In genomic region chr13:67139551-67139950, GRCh38 we compare ENCODE assay signal across 2 cellular contexts.
TF ChIP-seq lines count a peak whose summit lies in the region.

No MANE protein-coding gene starts in this region.

TF ChIP-seq in liver, 16 proteins besides CTCF, POLR2A, EP300 and RAD21 (continued from another document):
- TF ChIP-seq REST (IDR thresholded peaks at IDR 0.05) (peak; percentile 36), TAF1 (conservative IDR thresholded peaks at IDR 0.05) (no peak), HNF4G (IDR thresholded peaks at IDR 0.05) (no peak), JUND (IDR thresholded peaks at IDR 0.05) (no peak), RXRA (IDR thresholded peaks at IDR 0.05) (peak in 1 of 2 donors; percentile 57), FOXA1 (IDR thresholded peaks at IDR 0.05) (no peak), FOXA2 (IDR thresholded peaks at IDR 0.05) (peak; percentile 14), HNF4A (conservative IDR thresholded peaks at IDR 0.05) (peak in 1 of 2 donors; percentile 32)
TF ChIP-seq in liver: peak in this region for 6.

TF ChIP-seq in HepG2, 621 proteins besides CTCF, POLR2A, EP300 and RAD21 (continued from another document):
- TF ChIP-seq ATF4 (CRISPR knock-in tag; IDR thresholded peaks at IDR 0.05): no peak
- TF ChIP-seq CENPBD1 (CRISPR knock-in tag; IDR thresholded peaks at IDR 0.05; ENCODE audit: borderline replicate concordance, low read depth): no peak
- no peak for TF ChIP-seq ZNF720 (CRISPR knock-in tag; IDR thresholded peaks at IDR 0.05)
- TF ChIP-seq HMG20A (CRISPR knock-in tag; IDR thresholded peaks at IDR 0.05; ENCODE audit: borderline replicate concordance): no peak
- no peak for TF ChIP-seq JUN (CRISPR knock-in tag; IDR thresholded peaks at IDR 0.05)
- TF ChIP-seq MLLT10 (CRISPR knock-in tag; IDR thresholded peaks at IDR 0.05): no peak
- no peak for TF ChIP-seq ZNF282 (IDR thresholded peaks at IDR 0.05; ENCODE audit: partially characterized antibody)
- no peak for TF ChIP-seq GABPB1 (CRISPR knock-in tag; IDR thresholded peaks at IDR 0.05)
